Comparison of ENCODE assay signal across 17 cellular contexts in genomic region chr10:7773845-7774801, GRCh38. TPM values are rescaled to one million over a fixed set of nuclear protein-coding genes. Genes with fewer than 3 reads are reported as not detected.
DNase-seq lines count a peak whose midpoint lies in the region; ATAC-seq, FAIRE-seq and TF ChIP-seq lines count a peak whose summit lies in the region.
"Had no signal": no experiment of that assay in that cellular context is flagged by ENCODE, and none has a peak within 500 bp of the region (broad histone marks: within the 10 kb centered on the region; RNA-seq: fewer than 3 reads in every experiment).

No MANE protein-coding gene starts in this region.

- ATAC-seq in Right ventricle myocardium superior (ENCODE audit: poor library complexity) (peak; percentile 60), upper lobe of right lung (peak; percentile 67)
- ATAC-seq in stimulated activated naive CD8-positive, alpha-beta T cell treated with anti-CD3 and anti-CD28 coated beads, Interleukin-15, amount 100 ng/mL, for 72 hours, result no peak
- ATAC-seq: natural killer cell treated with Interleukin-12 subunit alpha and Interleukin-12 subunit beta and Interleukin-15 and Interleukin-18, amount 100 ng/mL, for 72 hours had no signal

- H3K36me3 ChIP-seq in right atrium auricular region (peaks cover 19% of the 10 kb centered on the region), OCI-LY7 (ENCODE audit: insufficient read depth, low read length) (peaks cover 88% of the 10 kb centered on the region), upper lobe of right lung (peaks cover 85% of the 10 kb centered on the region)

- H3K9me3 ChIP-seq in right atrium auricular region (no peaks in the 10 kb centered on the region), OCI-LY7 (ENCODE audit: low read length) (no peaks in the 10 kb centered on the region), upper lobe of right lung (no peaks in the 10 kb centered on the region)
- H3K9me3 ChIP-seq: suprapubic skin had no signal

- POLR2A ChIA-PET in OCI-LY7 (lab: Charles Lee), result interaction anchor here (1.1 kb wide), 1 partner anchor 10 kb away, joined by 5 read pairs; no protein-coding TSS in a partner anchor

- H3K4me3 Mint-ChIP-seq in stimulated activated naive CD8-positive, alpha-beta T cell treated with anti-CD3 and anti-CD28 coated beads, Interleukin-15, amount 100 ng/mL, for 72 hours, result no peak overlapping the region
- H3K4me3 Mint-ChIP-seq: dendritic cell treated with granulocyte-macrophage colony-stimulating factor and Interleukin-4, amounts not matched to agents 40 ng/mL and 50 ng/mL, for 4 days; natural killer cell treated with Interleukin-12 subunit alpha and Interleukin-12 subunit beta and Interleukin-15 and Interleukin-18, amount 100 ng/mL, for 72 hours had no signal

- intact Hi-C loops in Right ventricle myocardium superior (cut with DNase I), result no loop called here
- intact Hi-C loops in OCI-LY7 (cut with micrococcal nuclease; ENCODE audit: unreplicated experiment), result no loop called here
- intact Hi-C loops in upper lobe of right lung (cut with DNase I), result no loop called here

- H3K9me2 ChIP-seq in OCI-LY7 (ENCODE audit: insufficient read depth, low read length), result no peaks in the 10 kb centered on the region

- H3K27ac ChIP-seq in right atrium auricular region (no peak overlapping the region), OCI-LY7 (ENCODE audit: low read depth, low read length, poor library complexity, severe bottlenecking) (no peak overlapping the region), upper lobe of right lung (no peak overlapping the region)
- H3K27ac ChIP-seq: hepatocyte, suprapubic skin, WERI-Rb-1 had no signal

- H3K27ac Mint-ChIP-seq in stimulated activated naive CD8-positive, alpha-beta T cell treated with anti-CD3 and anti-CD28 coated beads, Interleukin-15, amount 100 ng/mL, for 72 hours, result peak overlapping the region in 1 of 2 donors; percentile 86
- H3K27ac Mint-ChIP-seq: dendritic cell treated with granulocyte-macrophage colony-stimulating factor and Interleukin-4, amounts not matched to agents 40 ng/mL and 50 ng/mL, for 4 days; natural killer cell treated with Interleukin-12 subunit alpha and Interleukin-12 subunit beta and Interleukin-15 and Interleukin-18, amount 100 ng/mL, for 72 hours had no signal

- H3K79me2 ChIP-seq in OCI-LY7 (ENCODE audit: insufficient read depth, low read depth, low read length), result no peaks in the 10 kb centered on the region
- H3K79me2 ChIP-seq: hepatocyte had no signal

- H4K20me1 ChIP-seq in OCI-LY7 (ENCODE audit: insufficient read depth, low read length), result no peaks in the 10 kb centered on the region

- H3K4me1 Mint-ChIP-seq in stimulated activated naive CD8-positive, alpha-beta T cell treated with anti-CD3 and anti-CD28 coated beads, Interleukin-15, amount 100 ng/mL, for 72 hours, result no peaks in the 10 kb centered on the region

- DNase-seq in Right ventricle myocardium superior, result no peak
- DNase-seq in right atrium auricular region (ENCODE audit: low spot score), result no peak
- peak; percentile 21 for DNase-seq in OCI-LY7 (ENCODE audit: low spot score)
- DNase-seq in upper lobe of right lung, result peak; percentile 79
- no peak for DNase-seq in A172 (ENCODE audit: low spot score)
- no peak for DNase-seq in stimulated activated naive CD8-positive, alpha-beta T cell treated with anti-CD3 and anti-CD28 coated beads, Interleukin-15, amount 100 ng/mL, for 72 hours
- DNase-seq in NCI-H524 treated with DMSO at 0.1 percent for 48 hours (lab: John Stamatoyannopoulos, UW), result no peak
- DNase-seq: ACHN, activated gamma-delta T cell, OCI-M1, WERI-Rb-1 had no signal

- peak; percentile 88 for FAIRE-seq in islet of Langerhans (lab: Jason Lieb, UNC)
- FAIRE-seq: astrocyte had no signal

- no peak overlapping the region for H2AFZ ChIP-seq in OCI-LY7 (ENCODE audit: low read length)
- H2AFZ ChIP-seq: hepatocyte had no signal

- H3K4me1 ChIP-seq in right atrium auricular region (peaks cover 0 to 5% of the 10 kb centered on the region in 2 donors), OCI-LY7 (ENCODE audit: insufficient read depth, low read length, poor library complexity, severe bottlenecking) (peaks cover 4% of the 10 kb centered on the region), upper lobe of right lung (peaks cover 5% of the 10 kb centered on the region)
- H3K4me1 ChIP-seq: suprapubic skin had no signal

- H3K4me2 ChIP-seq in OCI-LY7 (ENCODE audit: low read length), result no peak overlapping the region
- H3K4me2 ChIP-seq: hepatocyte had no signal

- H3K27me3 Mint-ChIP-seq in stimulated activated naive CD8-positive, alpha-beta T cell treated with anti-CD3 and anti-CD28 coated beads, Interleukin-15, amount 100 ng/mL, for 72 hours, result no peaks in the 10 kb centered on the region
- H3K27me3 Mint-ChIP-seq: dendritic cell treated with granulocyte-macrophage colony-stimulating factor and Interleukin-4, amounts not matched to agents 40 ng/mL and 50 ng/mL, for 4 days; natural killer cell treated with Interleukin-12 subunit alpha and Interleukin-12 subunit beta and Interleukin-15 and Interleukin-18, amount 100 ng/mL, for 72 hours had no signal

- no peaks in the 10 kb centered on the region for H3K9me3 Mint-ChIP-seq in stimulated activated naive CD8-positive, alpha-beta T cell treated with anti-CD3 and anti-CD28 coated beads, Interleukin-15, amount 100 ng/mL, for 72 hours
- H3K9me3 Mint-ChIP-seq: dendritic cell treated with granulocyte-macrophage colony-stimulating factor and Interleukin-4, amounts not matched to agents 40 ng/mL and 50 ng/mL, for 4 days; natural killer cell treated with Interleukin-12 subunit alpha and Interleukin-12 subunit beta and Interleukin-15 and Interleukin-18, amount 100 ng/mL, for 72 hours had no signal

- no peak for TF ChIP-seq CTCF in right atrium auricular region (IDR thresholded peaks at IDR 0.05)
- TF ChIP-seq CTCF in OCI-LY7 (conservative IDR thresholded peaks at IDR 0.05; ENCODE audit: low read length), result no peak
- TF ChIP-seq CTCF in upper lobe of right lung (IDR thresholded peaks at IDR 0.05), result no peak

- CTCF ChIA-PET in OCI-LY7 (lab: Charles Lee; ENCODE audit: unreplicated experiment), result no interaction called here

- H3K4me3 ChIP-seq in right atrium auricular region, result no peak overlapping the region
- no peak overlapping the region for H3K4me3 ChIP-seq in OCI-LY7 (ENCODE audit: low read depth, low read length, poor library complexity, severe bottlenecking)
- no peak overlapping the region for H3K4me3 ChIP-seq in upper lobe of right lung
- H3K4me3 ChIP-seq: hepatocyte, suprapubic skin had no signal

- BruUV-seq in OCI-LY7 (replicated peaks; lab: Mats Ljungman, UMichigan), result no TSS peak

- H3K27me3 ChIP-seq in right atrium auricular region (no peaks in the 10 kb centered on the region), upper lobe of right lung (no peaks in the 10 kb centered on the region)
- H3K27me3 ChIP-seq: hepatocyte, suprapubic skin had no signal

RNA-seq across cellular contexts. Expression of gene KIN, which starts 13.7 kb away (rescaled TPM):
- 6.9 TPM for total RNA-seq in Right ventricle myocardium superior
- 1 to 10 TPM; 3.0 to 5.1 TPM for total RNA-seq in right atrium auricular region
- total RNA-seq in OCI-LY7 (2014; rRNA removed; shearing (Covaris generic)), result 12.0 and 14.3 TPM in 2 replicates
- 13.6 and 15.5 TPM in 2 replicates for total RNA-seq in OCI-LY7 (2022)
- 11.9 TPM for total RNA-seq in upper lobe of right lung
- 19.6 and 23.0 TPM in 2 replicates for total RNA-seq in A172 (2014; rRNA removed; shearing (Covaris generic))

RNA-seq across cellular contexts. Expression of gene ATP5F1C, which starts 13.9 kb away (rescaled TPM):
- total RNA-seq in Right ventricle myocardium superior, result 767 TPM
- 100 to 1,000 TPM; 478 to 891 TPM for total RNA-seq in right atrium auricular region
- total RNA-seq in OCI-LY7 (2014; rRNA removed; shearing (Covaris generic)), result 221 and 242 TPM in 2 replicates
- 283 and 304 TPM in 2 replicates for total RNA-seq in OCI-LY7 (2022)
- 163 TPM for total RNA-seq in upper lobe of right lung
- total RNA-seq in A172 (2014; rRNA removed; shearing (Covaris generic)), result 638 and 718 TPM in 2 replicates

RNA-seq across cellular contexts. Expression of gene TAF3, which starts 44.2 kb away (rescaled TPM):
- total RNA-seq in Right ventricle myocardium superior (10.4 TPM), right atrium auricular region (1 to 10 TPM; 4.6 to 6.1 TPM), OCI-LY7 (2022) (11.1 and 12.0 TPM in 2 replicates), upper lobe of right lung (11.8 TPM)
- total RNA-seq in OCI-LY7 (2014; rRNA removed; shearing (Covaris generic)), result 3.8 and 4.4 TPM in 2 replicates
- total RNA-seq in A172 (2014; rRNA removed; shearing (Covaris generic)), result 3.3 and 3.6 TPM in 2 replicates

Comparison
In these comparisons a context has a peak if more than half of its experiments do, and no peak if none do; other contexts are left out.
1. DNase-seq: peak in OCI-LY7 (single experiment) and upper lobe of right lung (single experiment); none in Right ventricle myocardium superior (single experiment), right atrium auricular region (single experiment), A172 (single experiment), stimulated activated naive CD8-positive, alpha-beta T cell treated with anti-CD3 and anti-CD28 coated beads, Interleukin-15, amount 100 ng/mL, for 72 hours (0 of 2) and NCI-H524 treated with DMSO at 0.1 percent for 48 hours (single experiment).